12 cellular contexts compared by ENCODE assay signal in the genomic region with DNA sequence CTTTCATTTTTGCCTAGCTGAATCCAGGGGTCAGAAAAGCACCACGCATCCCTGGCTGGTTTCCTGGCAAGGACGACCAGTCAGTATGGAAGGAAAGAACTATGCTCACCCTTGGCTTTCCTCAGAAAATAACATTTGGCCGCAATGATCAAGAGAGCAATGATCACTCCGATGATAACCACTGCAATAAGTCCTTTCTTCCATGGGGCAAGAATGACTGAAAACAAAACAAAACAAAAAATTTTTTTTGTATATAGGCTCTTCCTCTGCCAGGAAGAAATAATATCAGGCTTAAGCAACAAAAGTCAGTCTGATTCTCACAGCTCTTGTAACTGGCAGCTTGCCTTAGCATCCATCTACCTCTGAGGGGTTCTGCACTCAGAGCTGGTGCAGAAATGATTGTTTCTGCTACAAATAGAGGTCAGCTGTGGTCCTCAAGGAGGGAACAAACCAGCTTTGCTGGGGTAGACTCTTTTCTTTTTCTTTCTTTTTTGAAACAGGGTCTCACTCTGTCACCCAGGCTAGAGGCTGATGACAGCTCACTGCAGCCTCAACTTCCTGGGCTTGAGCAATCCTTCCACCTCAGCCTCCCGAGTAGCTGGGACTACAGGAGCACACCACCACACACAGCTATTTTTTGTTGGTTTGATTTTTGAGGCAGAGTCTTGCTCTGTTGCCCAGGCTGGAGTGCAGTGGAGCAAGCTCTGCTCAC. TPM values are rescaled to one million over a fixed set of nuclear protein-coding genes. Genes with fewer than 3 reads are reported as not detected.
DNase-seq lines count a peak whose midpoint lies in the region; ATAC-seq and TF ChIP-seq lines count a peak whose summit lies in the region.
"Had no signal": no experiment of that assay in that cellular context is flagged by ENCODE, and none has a peak within 500 bp of the region (broad histone marks: within the 10 kb centered on the region; RNA-seq: fewer than 3 reads in every experiment).

No MANE protein-coding gene starts in this region.

- peak; percentile 34 for ATAC-seq in activated T-helper 17 cell treated with anti-CD3 and anti-CD28 coated beads, Interleukin-2, amount 50 U/mL, for 72 hours (replicated peaks)
- ATAC-seq in HG03378 (IDR thresholded peaks at IDR 0.05; ENCODE audit: unreplicated experiment): no peak
- ATAC-seq: mucosa of descending colon had no signal

- H3K4me3 ChIP-seq in foreskin fibroblast (ENCODE audit: low read depth in 1 of 2, low read length in 2 of 2) (no peak overlapping the region), skeletal muscle cell (ENCODE audit: low read depth, low read length) (no peak overlapping the region)
- H3K4me3 ChIP-seq: mucosa of descending colon, thyroid gland had no signal

- H3K4me1 Mint-ChIP-seq in activated T-helper 17 cell treated with anti-CD3 and anti-CD28 coated beads, Interleukin-2, amount 50 U/mL, for 72 hours: peaks cover 6% of the 10 kb centered on the region

- no peak overlapping the region for H3K4me3 Mint-ChIP-seq in activated T-helper 17 cell treated with anti-CD3 and anti-CD28 coated beads, Interleukin-2, amount 50 U/mL, for 72 hours

- no peaks in the 10 kb centered on the region for H3K9me3 Mint-ChIP-seq in activated T-helper 17 cell treated with anti-CD3 and anti-CD28 coated beads, Interleukin-2, amount 50 U/mL, for 72 hours

- no peaks in the 10 kb centered on the region for H3K36me3 Mint-ChIP-seq in activated T-helper 17 cell treated with anti-CD3 and anti-CD28 coated beads, Interleukin-2, amount 50 U/mL, for 72 hours (ENCODE audit: low read depth)

- peak overlapping the region; percentile 20 for H3K27ac Mint-ChIP-seq in activated T-helper 17 cell treated with anti-CD3 and anti-CD28 coated beads, Interleukin-2, amount 50 U/mL, for 72 hours

- TF ChIP-seq CTCF in foreskin fibroblast (IDR thresholded peaks at IDR 0.05; ENCODE audit: low read depth, low read length): no peak

- DNase-seq in HCEC 1CT (peak; percentile 24), foreskin fibroblast (peak; percentile 19 to 49), skeletal muscle cell (ENCODE audit: low read depth) (peak; percentile 35), NCI-H146 treated with DMSO at 0.1 percent for 48 hours (lab: John Stamatoyannopoulos, UW; ENCODE audit: unreplicated experiment) (no peak), anterior cingulate cortex (lab: John Stamatoyannopoulos, UW) (no peak)
- DNase-seq: brain microvascular endothelial cell, COR-L47, mucosa of descending colon, NCI-H1105 treated with DMSO at 0.1 percent for 48 hours, thyroid gland had no signal

- H3K27me3 Mint-ChIP-seq in activated T-helper 17 cell treated with anti-CD3 and anti-CD28 coated beads, Interleukin-2, amount 50 U/mL, for 72 hours: no peaks in the 10 kb centered on the region

RNA-seq across cellular contexts. Expression of gene PECAM1, which starts 35.7 kb away (rescaled TPM):
- under 1 TPM; 0.09 to 0.19 TPM for total RNA-seq in activated T-helper 17 cell treated with anti-CD3 and anti-CD28 coated beads, Interleukin-2, amount 50 U/mL, for 72 hours

Comparison
In these comparisons a context has a peak if more than half of its experiments do, and no peak if none do; other contexts are left out.
1. DNase-seq: peak in HCEC 1CT (single experiment), foreskin fibroblast (2 of 2) and skeletal muscle cell (single experiment); none in NCI-H146 treated with DMSO at 0.1 percent for 48 hours (single experiment) and anterior cingulate cortex (0 of 58).